8 cellular contexts compared by ENCODE assay signal in the genomic region with DNA sequence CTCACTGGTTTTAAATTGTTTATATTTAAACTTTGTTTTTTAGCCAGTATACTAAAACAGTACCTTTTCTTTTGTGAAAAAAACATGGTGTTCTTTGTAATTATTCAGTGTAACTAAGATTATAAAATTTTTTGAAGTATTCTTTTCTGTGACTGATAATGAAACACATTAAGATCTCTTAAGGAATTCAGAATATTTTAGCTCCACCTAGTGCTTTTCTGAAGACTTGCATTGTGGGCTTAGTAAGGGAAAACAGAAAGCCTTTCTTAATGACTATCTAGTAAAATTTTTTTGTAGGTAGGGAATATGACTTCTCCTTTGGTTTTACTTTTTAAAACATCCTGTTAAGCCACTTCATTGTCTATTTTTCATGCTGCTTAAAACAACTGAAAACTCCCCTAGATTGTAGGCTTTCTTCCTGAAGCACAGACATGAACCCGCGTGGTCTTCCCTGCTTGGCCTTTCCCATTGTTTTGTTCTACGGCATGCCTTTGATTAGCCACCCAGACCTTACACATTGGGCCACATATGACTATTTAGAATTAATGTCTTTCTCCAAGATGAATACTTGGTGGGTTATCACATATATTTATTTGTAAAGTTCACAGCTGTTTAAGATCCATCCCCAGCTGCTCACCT.
A peak's percentile ranks its signal among the peaks of the same experiment; 100 is the strongest.
DNase-seq lines count a peak whose midpoint lies in the region; ATAC-seq and TF ChIP-seq lines count a peak whose summit lies in the region.

No MANE protein-coding gene starts in this region.

- intact Hi-C loops in cardiac septum (cut with DNase I) (loop anchor here (2.0 kb wide), 1 partner anchor 414 kb away; no protein-coding TSS in a partner anchor), gastrocnemius medialis (cut with DNase I; ENCODE audit: low total_unique reads) (loop anchor here (2.0 kb wide), 1 partner anchor 412 kb away; no protein-coding TSS in a partner anchor)

- in situ Hi-C loops in gastrocnemius medialis (cut with MboI; ENCODE audit: low sequenced_read_pairs in 4 of 4) = loop anchor here in 3 of 4 donors (5.0 to 10.0 kb wide), 3 partner anchors 411 to 416 kb away; no protein-coding TSS in a partner anchor

- H3K9me3 ChIP-seq in cardiac muscle cell (ENCODE audit: low read depth) (no peaks in the 10 kb centered on the region), gastroesophageal sphincter (no peaks in the 10 kb centered on the region), gastrocnemius medialis (no peaks in the 10 kb centered on the region)

- TF ChIP-seq EP300 in gastroesophageal sphincter (IDR thresholded peaks at IDR 0.05) = no peak

- H3K27me3 ChIP-seq in cardiac muscle cell (no peaks in the 10 kb centered on the region), gastroesophageal sphincter (no peaks in the 10 kb centered on the region), gastrocnemius medialis (no peaks in the 10 kb centered on the region)

- H3K4me1 ChIP-seq in cardiac muscle cell (ENCODE audit: low read depth) (peaks cover 13% of the 10 kb centered on the region), gastroesophageal sphincter (no peaks in the 10 kb centered on the region), gastrocnemius medialis (peaks cover 0 to 8% of the 10 kb centered on the region in 2 donors)

- TF ChIP-seq POLR2A in gastroesophageal sphincter (IDR thresholded peaks at IDR 0.05) (no peak), gastrocnemius medialis (IDR thresholded peaks at IDR 0.05) (no peak)

- WGBS in gastroesophageal sphincter (ENCODE audit: low coverage in 1 of 2), 2 donors = 79 to 88% methylated on average over 3 of the region's 3 CpGs

- H3K4me3 ChIP-seq in cardiac muscle cell = no peak overlapping the region
- no peak overlapping the region for H3K4me3 ChIP-seq in gastroesophageal sphincter
- no peak overlapping the region for H3K4me3 ChIP-seq in gastrocnemius medialis

- TF ChIP-seq CTCF in cardiac muscle cell (IDR thresholded peaks at IDR 0.05; ENCODE audit: low read depth, low read length) = peak; percentile 78
- TF ChIP-seq CTCF in LNCAP (IDR thresholded peaks at IDR 0.05) = peak; percentile 80
- TF ChIP-seq CTCF in gastroesophageal sphincter (IDR thresholded peaks at IDR 0.05) = peak; percentile 72 to 81 (median 74)
- peak; percentile 45 to 77 (median 65) for TF ChIP-seq CTCF in gastrocnemius medialis (IDR thresholded peaks at IDR 0.05 in 4 of 5, conservative IDR thresholded peaks at IDR 0.05 in 1 of 5)

- no peak overlapping the region for H3K27ac ChIP-seq in cardiac muscle cell
- no peak overlapping the region for H3K27ac ChIP-seq in gastroesophageal sphincter
- no peak overlapping the region for H3K27ac ChIP-seq in gastrocnemius medialis

- DNase-seq in cardiac muscle cell (ENCODE audit: low read depth in 1 of 2, low spot score in 1 of 2) (peak; percentile 43 to 66), cardiac septum (ENCODE audit: low spot score) (no peak), SKM-1 (lab: John Stamatoyannopoulos, UW; ENCODE audit: unreplicated experiment) (peak; percentile 1), gastrocnemius medialis (no peak)
- DNase-seq in effector CD8-positive, alpha-beta T cell (lab: John Stamatoyannopoulos, UW) = no peak
- DNase-seq in activated CD4-positive, CD25-positive, alpha-beta regulatory T cell treated with anti-CD3 and anti-CD28 coated beads, Interleukin-2, amount 50 U/mL, for 72 hours = no peak

- H3K36me3 ChIP-seq in cardiac muscle cell (peaks cover 35% of the 10 kb centered on the region), gastroesophageal sphincter (peaks cover 0 to 22% of the 10 kb centered on the region in 2 donors), gastrocnemius medialis (peaks cover 0 to 21% of the 10 kb centered on the region in 2 donors)

- ATAC-seq in gastroesophageal sphincter (no peak), gastrocnemius medialis (peak in 1 of 2 donors; percentile 30)

Comparison
In these comparisons a context has a peak if more than half of its experiments do, and no peak if none do; other contexts are left out.
1. DNase-seq: peak in cardiac muscle cell (2 of 2) and SKM-1 (single experiment); none in cardiac septum (single experiment), gastrocnemius medialis (0 of 2), effector CD8-positive, alpha-beta T cell (single experiment) and activated CD4-positive, CD25-positive, alpha-beta regulatory T cell treated with anti-CD3 and anti-CD28 coated beads, Interleukin-2, amount 50 U/mL, for 72 hours (single experiment).
2. Peak in every context shown above with its lines, with median percentiles within 50 percentile points of each other: CTCF ChIP-seq.